9 cellular contexts compared by ENCODE assay signal in the genomic region with DNA sequence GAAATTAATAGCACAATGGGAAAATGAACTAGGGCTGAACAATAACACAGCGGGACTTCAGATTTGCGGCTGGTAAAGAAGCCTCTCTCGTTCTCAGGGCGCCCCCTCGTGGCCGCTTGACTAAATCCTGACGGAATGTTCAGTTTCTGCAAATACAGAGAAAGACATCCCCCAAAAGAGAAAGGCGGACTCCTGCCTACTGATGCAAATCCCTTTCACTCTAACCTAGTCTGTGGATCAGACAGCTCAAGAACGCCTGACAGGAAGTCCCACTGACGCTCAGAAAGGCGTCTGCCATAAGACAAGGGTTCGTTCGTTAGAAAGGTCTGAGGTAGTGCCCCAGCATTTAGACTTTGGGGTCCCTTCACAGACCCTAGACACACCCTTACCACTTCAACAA. TPM values are rescaled to one million over a fixed set of nuclear protein-coding genes. Genes with fewer than 3 reads are reported as not detected.
DNase-seq lines count a peak whose midpoint lies in the region; ATAC-seq and TF ChIP-seq lines count a peak whose summit lies in the region.
"Had no signal": no experiment of that assay in that cellular context is flagged by ENCODE, and none has a peak within 500 bp of the region (broad histone marks: within the 10 kb centered on the region; RNA-seq: fewer than 3 reads in every experiment).

No MANE protein-coding gene starts in this region.

- H3K27me3 ChIP-seq in CD8-positive, alpha-beta memory T cell (ENCODE audit: insufficient read depth, low read length, poor library complexity, severe bottlenecking) = peaks cover 33% of the 10 kb centered on the region

- H3K9me3 ChIP-seq in CD8-positive, alpha-beta memory T cell (ENCODE audit: low read length) = no peaks in the 10 kb centered on the region

- H3K27ac Mint-ChIP-seq in CD8-positive, alpha-beta memory T cell = peak overlapping the region in 1 of 8 donors; percentile 30
- H3K27ac Mint-ChIP-seq: T-helper 1 cell treated with Interleukin-12 subunit alpha and Interleukin-12 subunit beta and Interleukin-4 antibody, amounts not matched to agents 30 μg/mL and 1 μg/mL, for 36 hours had no signal

- peaks cover 5% of the 10 kb centered on the region for H3K4me1 ChIP-seq in CD8-positive, alpha-beta memory T cell (ENCODE audit: insufficient read depth, low read length)

- CTCF ChIA-PET in CD8-positive, alpha-beta memory T cell (lab: Charles Lee) = interaction anchor here (0.7 to 3.1 kb wide), 11 partner anchors 8 to 718 kb away, joined by 3 to 21 read pairs (median 5); no protein-coding TSS in a partner anchor

- TF ChIP-seq CTCF in epithelial cell of proximal tubule (conservative IDR thresholded peaks at IDR 0.05; ENCODE audit: low read depth, low read length) = peak; percentile 82

- no peak for ATAC-seq in GM19452 (IDR thresholded peaks at IDR 0.05; ENCODE audit: unreplicated experiment)

- no peaks in the 10 kb centered on the region for H3K36me3 ChIP-seq in CD8-positive, alpha-beta memory T cell (ENCODE audit: insufficient read depth, low read length)

- POLR2A ChIA-PET in CD8-positive, alpha-beta memory T cell (lab: Charles Lee) = no interaction called here

- peaks cover 12 to 32% (median 19%) of the 10 kb centered on the region in 3 donors for H3K4me1 Mint-ChIP-seq in CD8-positive, alpha-beta memory T cell

- no peaks in the 10 kb centered on the region for H3K36me3 Mint-ChIP-seq in CD8-positive, alpha-beta memory T cell

- H3K27ac ChIP-seq in CD8-positive, alpha-beta memory T cell (ENCODE audit: low read depth, low read length) = no peak overlapping the region

- peak overlapping the region in 6 of 7 donors; percentile 9 to 80 (median 24) for H3K4me3 Mint-ChIP-seq in CD8-positive, alpha-beta memory T cell
- H3K4me3 Mint-ChIP-seq: T-helper 1 cell treated with Interleukin-12 subunit alpha and Interleukin-12 subunit beta and Interleukin-4 antibody, amounts not matched to agents 30 μg/mL and 1 μg/mL, for 36 hours had no signal

- DNase-seq in CD8-positive, alpha-beta memory T cell = peak; percentile 44 to 73 (median 46)
- peak; percentile 88 for DNase-seq in HT1080 (ENCODE audit: low read depth)
- DNase-seq in NOMO-1 treated with dmso at 0.1 percent for 144 hours (lab: John Stamatoyannopoulos, UW; ENCODE audit: unreplicated experiment) = peak; percentile 61
- peak; percentile 95 for DNase-seq in activated CD8-positive, alpha-beta memory T cell treated with anti-CD3 and anti-CD28 coated beads, Interleukin-2, amount 50 U/mL, for 48 hours
- DNase-seq in epithelial cell of proximal tubule (ENCODE audit: low read depth) = no peak
- peak; percentile 86 for DNase-seq in mucosa of gallbladder (ENCODE audit: low spot score)
- peak; percentile 52 to 56 for DNase-seq in stimulated activated CD8-positive, alpha-beta memory T cell treated with anti-CD3 and anti-CD28 coated beads, Interleukin-2, amount 100 ng/mL, for 1 hour (ENCODE audit: low read depth in 2 of 2)

- H3K27me3 Mint-ChIP-seq in CD8-positive, alpha-beta memory T cell = peaks cover 40 to 74% of the 10 kb centered on the region in 2 donors

- peaks cover 0 to 2% (median 0%) of the 10 kb centered on the region in 5 donors for H3K9me3 Mint-ChIP-seq in CD8-positive, alpha-beta memory T cell
- H3K9me3 Mint-ChIP-seq: T-helper 1 cell treated with Interleukin-12 subunit alpha and Interleukin-12 subunit beta and Interleukin-4 antibody, amounts not matched to agents 30 μg/mL and 1 μg/mL, for 36 hours had no signal

- no peak overlapping the region for H3K4me3 ChIP-seq in CD8-positive, alpha-beta memory T cell (ENCODE audit: low read length)
- H3K4me3 ChIP-seq in epithelial cell of proximal tubule (ENCODE audit: low read depth, low read length) = peak overlapping the region; percentile 32

RNA-seq across cellular contexts. Expression of a gene that starts 2.5 kb away (rescaled TPM):
- not detected for total RNA-seq in CD8-positive, alpha-beta memory T cell
- polyA plus RNA-seq in CD8-positive, alpha-beta memory T cell = 0.16 TPM
- total RNA-seq in HT1080 (2014; rRNA removed; shearing (Covaris generic)) = 7.5 and 10.7 TPM in 2 replicates
- 5.2 and 7.5 TPM in 2 replicates for polyA plus RNA-seq in HT1080 (2015; cell fraction: cytosol; rRNA removed)
- 6.8 and 8.2 TPM in 2 replicates for polyA plus RNA-seq in HT1080 (2015; cell fraction: nucleus; rRNA removed)
- total RNA-seq in epithelial cell of proximal tubule (15.6 and 34.5 TPM in 2 replicates), mucosa of gallbladder (11.4 TPM)
